Comparison of ENCODE assay signal across 8 cellular contexts in genomic region chr6:53547166-53547814, GRCh38. TPM values are rescaled to one million over a fixed set of nuclear protein-coding genes. Genes with fewer than 3 reads are reported as not detected.
DNase-seq lines count a peak whose midpoint lies in the region; ATAC-seq and TF ChIP-seq lines count a peak whose summit lies in the region.

No MANE protein-coding gene starts in this region.

- H3K27ac ChIP-seq in DOHH2 (ENCODE audit: low read depth, low read length) (no peak overlapping the region), Karpas-422 (ENCODE audit: low read length) (no peak overlapping the region), breast epithelium (peak overlapping the region; percentile 85 to 86), mesodermal cell (ENCODE audit: low read depth, low read length, severe bottlenecking) (peak overlapping the region; percentile 3)

- H3K4me3 ChIP-seq in DOHH2 (ENCODE audit: low read length) (peak overlapping the region; percentile 81), Karpas-422 (ENCODE audit: low read length) (peak overlapping the region; percentile 67), breast epithelium (peak overlapping the region; percentile 49 to 69 (median 57)), mesodermal cell (ENCODE audit: extremely low read depth, insufficient read depth, low read length, poor library complexity, severe bottlenecking) (peak overlapping the region; percentile 48)

- peak overlapping the region; percentile 94 for H2AFZ ChIP-seq in Karpas-422 (ENCODE audit: low read length)

- peak; percentile 18 for ATAC-seq in GM21723 (IDR thresholded peaks at IDR 0.05; ENCODE audit: unreplicated experiment)

- H3K9me3 ChIP-seq in DOHH2 (ENCODE audit: control insufficient read depth, insufficient read depth, low read length) (no peaks in the 10 kb centered on the region), Karpas-422 (ENCODE audit: low read length) (no peaks in the 10 kb centered on the region), breast epithelium (no peaks in the 10 kb centered on the region), mesodermal cell (ENCODE audit: control insufficient read depth, low read length) (no peaks in the 10 kb centered on the region)

- H3K36me3 ChIP-seq in DOHH2 (ENCODE audit: control insufficient read depth, low read length) (no peaks in the 10 kb centered on the region), Karpas-422 (ENCODE audit: insufficient read depth, low read length) (no peaks in the 10 kb centered on the region), breast epithelium (no peaks in the 10 kb centered on the region), mesodermal cell (ENCODE audit: control insufficient read depth, insufficient read depth, low read length) (no peaks in the 10 kb centered on the region)

- H3K79me2 ChIP-seq in DOHH2 (ENCODE audit: control insufficient read depth, low read length) (peaks cover 20% of the 10 kb centered on the region), Karpas-422 (ENCODE audit: low read length) (0 out of 2 replicates have a peak, but pooled peaks cover under 1% of the 10 kb centered on the region)

- intact Hi-C loops in breast epithelium (cut with DNase I; ENCODE audit: low total_unique reads), result no loop called here

- H3K9me2 ChIP-seq in DOHH2 (replicated peaks; ENCODE audit: control insufficient read depth, low read length) (no peaks in the 10 kb centered on the region), Karpas-422 (replicated peaks; ENCODE audit: insufficient read depth, low read length) (no peaks in the 10 kb centered on the region)

- TF ChIP-seq CTCF in DOHH2 (IDR thresholded peaks at IDR 0.05; ENCODE audit: low read depth, low read length, poor library complexity, severe bottlenecking) (no peak), breast epithelium (IDR thresholded peaks at IDR 0.05) (no peak)

- 4 to 25% methylated on average over 7 of the region's 12 CpGs for WGBS in mesodermal cell (ENCODE audit: insufficient coverage in 2 of 2), 2 experiments

- H3K9ac ChIP-seq in Karpas-422 (ENCODE audit: low read length), result peak overlapping the region; percentile 65

- H3K4me1 ChIP-seq in DOHH2 (ENCODE audit: control insufficient read depth, low read length) (peaks cover 29% of the 10 kb centered on the region), Karpas-422 (ENCODE audit: low read length) (peaks cover 35% of the 10 kb centered on the region), breast epithelium (no peaks in the 10 kb centered on the region), mesodermal cell (ENCODE audit: control insufficient read depth, insufficient read depth, low read length, poor library complexity, severe bottlenecking) (peaks cover 6% of the 10 kb centered on the region)

- H4K20me1 ChIP-seq in DOHH2 (ENCODE audit: control insufficient read depth, insufficient read depth, low read depth, low read length), result no peaks in the 10 kb centered on the region
- no peaks in the 10 kb centered on the region for H4K20me1 ChIP-seq in Karpas-422 (ENCODE audit: insufficient read depth, low read depth, low read length)

- no peaks in the 10 kb centered on the region for H3F3A ChIP-seq in DOHH2 (ENCODE audit: control insufficient read depth, insufficient read depth)

- TF ChIP-seq POLR2A in breast epithelium (IDR thresholded peaks at IDR 0.05), result no peak

- H3K27me3 ChIP-seq in DOHH2 (ENCODE audit: control insufficient read depth, low read length), result peaks cover 17% of the 10 kb centered on the region
- peaks cover 8% of the 10 kb centered on the region; the same call in 1 of the 2 replicates for H3K27me3 ChIP-seq in Karpas-422 (ENCODE audit: low read length)
- H3K27me3 ChIP-seq in breast epithelium, result no peaks in the 10 kb centered on the region

- H3K4me2 ChIP-seq in DOHH2 (ENCODE audit: low read length) (peak overlapping the region; percentile 89), Karpas-422 (ENCODE audit: low read depth, low read length, poor library complexity, severe bottlenecking) (peak overlapping the region; percentile 90)

- DNase-seq in Karpas-422 (no peak), breast epithelium (ENCODE audit: low spot score in 2 of 2) (no peak), GM19240 (ENCODE audit: insufficient read length, low spot score) (no peak), NCI-H1417 treated with DMSO at 0.1 percent for 48 hours (lab: John Stamatoyannopoulos, UW) (no peak), NCI-H1436 treated with DMSO at 0.1 percent for 48 hours (lab: John Stamatoyannopoulos, UW) (no peak)

RNA-seq across cellular contexts. Expression of gene GCLC, which starts 2.4 kb away (rescaled TPM):
- total RNA-seq in Karpas-422 (2014; rRNA removed; shearing (Covaris generic); ENCODE audit: low replicate concordance), result 11.6 and 20.3 TPM in 2 replicates
- 10 to 100 TPM; 33.8 to 50.6 (median 39.0) TPM for total RNA-seq in breast epithelium
- polyA plus RNA-seq in mesodermal cell (2013, experiment 1 of 2), result 11.2 TPM
- polyA plus RNA-seq in mesodermal cell (2013, experiment 2 of 2), result 10.6 TPM

Comparison
In these comparisons a context has a peak if more than half of its experiments do, and no peak if none do; other contexts are left out.
1. H3K27ac ChIP-seq: peak in breast epithelium (2 of 2) and mesodermal cell (single experiment); none in DOHH2 (single experiment) and Karpas-422 (single experiment).
2. Peak in every context shown above with its lines, with median percentiles within 50 percentile points of each other: H3K4me3 ChIP-seq.